Comparison of ENCODE assay signal across 8 cellular contexts in the genomic region with DNA sequence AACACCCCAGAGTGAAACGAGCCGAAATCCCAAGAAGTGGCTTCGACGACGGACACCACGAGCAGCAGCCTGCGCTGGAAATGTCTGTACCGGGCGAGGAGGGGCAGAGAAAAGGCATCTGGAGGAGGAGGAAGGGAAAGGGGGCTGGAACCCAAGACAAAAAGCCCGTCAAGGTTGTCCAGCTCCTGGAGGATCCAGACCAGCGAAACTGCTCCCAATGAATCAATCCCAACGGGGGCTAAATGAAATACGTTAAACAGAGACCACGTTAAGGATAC. TPM values are rescaled to one million over a fixed set of nuclear protein-coding genes. Genes with fewer than 3 reads are reported as not detected.
DNase-seq lines count a peak whose midpoint lies in the region; ATAC-seq, FAIRE-seq and TF ChIP-seq lines count a peak whose summit lies in the region.

No MANE protein-coding gene starts in this region.

- TF ChIP-seq POLR2A in breast epithelium (IDR thresholded peaks at IDR 0.05): no peak

- no peaks in the 10 kb centered on the region for H3K9me3 ChIP-seq in breast epithelium
- H3K9me3 ChIP-seq in keratinocyte (ENCODE audit: control insufficient read depth, low read depth, low read length): no peaks in the 10 kb centered on the region

- no peaks in the 10 kb centered on the region for H3K36me3 ChIP-seq in breast epithelium
- no peaks in the 10 kb centered on the region for H3K36me3 ChIP-seq in keratinocyte (ENCODE audit: control insufficient read depth in 2 of 2, extremely low read depth in 1 of 2, insufficient read depth in 2 of 2, low read length in 2 of 2)

- intact Hi-C loops in breast epithelium (cut with DNase I; ENCODE audit: low total_unique reads): loop anchor here (10.0 kb wide), 1 partner anchor 194 kb away; no protein-coding TSS in a partner anchor

- peak; percentile 8 for ATAC-seq in GM19023 (IDR thresholded peaks at IDR 0.05; ENCODE audit: unreplicated experiment)
- no peak for ATAC-seq in HG02840 (IDR thresholded peaks at IDR 0.05; ENCODE audit: low FRiP score, unreplicated experiment)
- ATAC-seq in GM18873 (IDR thresholded peaks at IDR 0.05; ENCODE audit: low FRiP score, unreplicated experiment): no peak

- peak overlapping the region; percentile 83 to 92 for H3K27ac ChIP-seq in breast epithelium
- peak overlapping the region; percentile 73 for H3K27ac ChIP-seq in keratinocyte (ENCODE audit: control insufficient read depth, insufficient read depth, low read length)

- no peak for FAIRE-seq in keratinocyte (lab: Jason Lieb, UNC)

- peak overlapping the region; percentile 85 for H3K9ac ChIP-seq in keratinocyte (ENCODE audit: control insufficient read depth, extremely low read depth, insufficient read depth, low read length)

- peak overlapping the region; percentile 84 for H3K4me2 ChIP-seq in keratinocyte (ENCODE audit: control insufficient read depth, extremely low read depth, insufficient read depth, low read depth, low read length)

- H3K4me3 ChIP-seq in breast epithelium: peak overlapping the region; percentile 91 to 95 (median 92)
- H3K4me3 ChIP-seq in keratinocyte (ENCODE audit: control insufficient read depth in 2 of 3, extremely low read depth in 1 of 3, insufficient read depth in 2 of 3, low read depth in 1 of 3, low read length in 3 of 3): peak overlapping the region; percentile 72 to 95 (median 93)

- no peaks in the 10 kb centered on the region for H3K27me3 ChIP-seq in breast epithelium
- no peaks in the 10 kb centered on the region for H3K27me3 ChIP-seq in keratinocyte (ENCODE audit: control insufficient read depth, extremely low read depth, insufficient read depth, low read length)

- no peaks in the 10 kb centered on the region for H3K9me1 ChIP-seq in keratinocyte (ENCODE audit: control insufficient read depth, extremely low read depth, insufficient read depth, low read length)

- H3K4me1 ChIP-seq in breast epithelium: no peaks in the 10 kb centered on the region
- H3K4me1 ChIP-seq in keratinocyte (ENCODE audit: control insufficient read depth, extremely low read depth, insufficient read depth, low read length): no peaks in the 10 kb centered on the region

- DNase-seq in Ammon's horn (ENCODE audit: low spot score) (peak; percentile 43), NCI-H82 treated with DMSO at 0.1 percent for 48 hours (lab: John Stamatoyannopoulos, UW; ENCODE audit: unreplicated experiment) (peak; percentile 79), breast epithelium (ENCODE audit: low spot score in 2 of 2) (no peak), keratinocyte (ENCODE audit: low read depth, low spot score) (no peak)
- peak; percentile 1 for DNase-seq in stimulated activated CD8-positive, alpha-beta memory T cell treated with anti-CD3 and anti-CD28 coated beads, Interleukin-15, amount 100 ng/mL, for 24 hours (ENCODE audit: low read depth)

- TF ChIP-seq CTCF in breast epithelium (IDR thresholded peaks at IDR 0.05): no peak
- TF ChIP-seq CTCF in keratinocyte (optimal IDR thresholded peaks at IDR 0.05 in 1 of 3, IDR thresholded peaks at IDR 0.05 in 1 of 3, conservative IDR thresholded peaks at IDR 0.05 in 1 of 3; ENCODE audit: extremely low read depth in 1 of 3, insufficient read depth in 2 of 3, low read length in 3 of 3): no peak

- dilution Hi-C loops in keratinocyte (cut with MboI; ENCODE audit: extremely low pct_ligation_motif_present, low sequenced_read_pairs): no loop called here

- H2AFZ ChIP-seq in keratinocyte (ENCODE audit: control insufficient read depth, low read length): peak overlapping the region; percentile 94

- no peaks in the 10 kb centered on the region for H4K20me1 ChIP-seq in keratinocyte (ENCODE audit: control insufficient read depth, extremely low read depth, insufficient read depth, low read length)

- peaks cover 28% of the 10 kb centered on the region for H3K79me2 ChIP-seq in keratinocyte (ENCODE audit: control insufficient read depth, insufficient read depth, low read length)

RNA-seq across cellular contexts. Expression of a gene that starts 0.5 kb away (rescaled TPM):
- total RNA-seq in breast epithelium: 10 to 100 TPM; 36.1 to 74.6 (median 50.1) TPM
- polyA plus RNA-seq in keratinocyte: 15.0 to 21.3 TPM (median 15.8 TPM) in 3 replicates
- 47.0 TPM for polyA plus RNA-seq in keratinocyte (2011; ENCODE audit: low read depth)
- 8.0 and 13.6 TPM in 2 replicates for polyA plus RNA-seq in keratinocyte (2011; cell fraction: cytosol; rRNA removed)
- 22.1 and 27.2 TPM in 2 replicates for polyA plus RNA-seq in keratinocyte (2011; cell fraction: nucleus; rRNA removed)
- polyA plus RNA-seq in keratinocyte (2012; ENCODE audit: low replicate concordance): 5.8 and 14.2 TPM in 2 replicates
- 21.7 to 50.4 TPM (median 28.5 TPM) in 3 replicates for polyA minus RNA-seq in keratinocyte
- 23.8 TPM for polyA minus RNA-seq in keratinocyte (2011; cell fraction: cytosol; rRNA and poly(A)+ RNA removed)
- polyA minus RNA-seq in keratinocyte (2011; cell fraction: nucleus; rRNA and poly(A)+ RNA removed): 32.8 and 69.3 TPM in 2 replicates

Comparison
In these comparisons a context has a peak if more than half of its experiments do, and no peak if none do; other contexts are left out.
1. DNase-seq: peak in Ammon's horn (single experiment), NCI-H82 treated with DMSO at 0.1 percent for 48 hours (single experiment) and stimulated activated CD8-positive, alpha-beta memory T cell treated with anti-CD3 and anti-CD28 coated beads, Interleukin-15, amount 100 ng/mL, for 24 hours (single experiment); none in breast epithelium (0 of 2) and keratinocyte (single experiment).